In the genomic region with DNA sequence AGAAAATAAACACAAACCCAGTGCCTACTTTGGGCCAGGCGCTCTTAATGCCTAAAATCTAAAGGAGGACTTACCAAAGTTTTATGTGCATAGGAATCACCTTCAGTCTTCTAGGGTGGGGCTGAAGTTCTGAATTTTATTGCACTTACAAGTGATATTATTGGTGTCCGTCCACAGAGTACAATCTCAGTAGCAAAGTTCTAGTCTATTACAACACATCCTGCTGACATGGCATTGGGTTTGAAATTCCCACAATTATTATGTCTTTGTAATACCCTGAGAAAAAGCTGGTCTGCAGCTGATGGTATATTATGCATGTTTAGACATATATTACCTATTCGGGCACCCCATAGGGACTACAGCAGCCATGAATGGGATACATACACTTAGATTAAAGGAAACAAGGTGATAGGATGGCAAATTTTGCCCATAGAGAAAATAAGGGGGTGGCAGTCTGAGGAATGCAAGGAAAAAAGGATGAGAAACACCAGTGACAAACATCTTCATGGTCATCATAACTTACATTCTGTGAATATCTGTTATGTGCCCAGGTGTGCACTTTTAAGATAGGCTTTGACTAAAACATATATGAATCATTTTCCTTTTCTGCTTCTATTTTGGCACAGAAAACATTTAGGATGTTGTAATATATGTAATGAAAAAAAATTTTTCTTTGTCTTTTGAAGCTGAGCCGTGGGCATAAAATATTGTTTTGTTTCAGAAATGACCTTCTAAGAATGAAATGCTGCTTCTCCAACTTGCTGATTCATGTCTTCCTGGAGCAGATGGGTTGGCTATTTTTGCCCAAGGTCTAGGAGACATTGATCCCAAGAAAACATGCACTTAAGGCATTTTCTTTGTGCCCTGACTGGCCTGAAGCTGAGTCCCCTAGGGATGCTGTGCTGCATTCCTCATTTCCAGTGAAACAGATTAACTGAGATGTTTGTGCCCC, we compare ENCODE assay signal across 24 cellular contexts.
"Had no signal": no experiment of that assay in that cellular context is flagged by ENCODE, and none has a peak within 500 bp of the region (broad histone marks: within the 10 kb centered on the region; RNA-seq: fewer than 3 reads in every experiment).

No MANE protein-coding gene starts in this region.

- H3K4me2 ChIP-seq: hepatocyte, smooth muscle cell had no signal

- H2AFZ ChIP-seq: hepatocyte had no signal

- H3K27me3 ChIP-seq: adrenal gland, body of pancreas, hepatocyte, ovary, thyroid gland had no signal

- DNase-seq: activated CD4-positive, alpha-beta T cell treated with anti-CD3 and anti-CD28 coated beads for 36 hours; activated CD4-positive, alpha-beta T cell treated with anti-CD3 and anti-CD28 coated beads, Interleukin-2, amount 50 U/mL, for 4 hours; activated CD4-positive, CD25-positive, alpha-beta regulatory T cell; activated effector memory CD4-positive, alpha-beta T cell treated with anti-CD3 and anti-CD28 coated beads, Interleukin-2, amount 50 U/mL, for 16 hours; activated naive CD4-positive, alpha-beta T cell treated with anti-CD3 and anti-CD28 coated beads for 36 hours; activated naive CD8-positive, alpha-beta T cell treated with anti-CD3 and anti-CD28 coated beads for 36 hours; adrenal gland; aorta; body of pancreas; cortex of kidney; esophagus squamous epithelium; kidney; left colon; naive thymus-derived CD4-positive, alpha-beta T cell; ovary; stimulated activated CD4-positive, alpha-beta T cell treated with anti-CD3 and anti-CD28 coated beads, Interleukin-15, amount 100 ng/mL, for 24 hours; stimulated activated CD4-positive, alpha-beta T cell treated with anti-CD3 and anti-CD28 coated beads, Interleukin-2, amount 100 ng/mL, for 24 hours; stimulated activated naive B cell treated with anti-CD40 and anti-IgM and Interleukin-4, amounts not matched to agents 10 μg/mL and 1 μg/mL and 100 μg/mL, for 72 hours; stomach; thyroid gland had no signal

- FAIRE-seq: endothelial cell of umbilical vein had no signal

- H3K4me1 ChIP-seq: adrenal gland, body of pancreas, esophagus squamous epithelium, gastroesophageal sphincter, stomach, thyroid gland had no signal

- H3K79me2 ChIP-seq: hepatocyte had no signal

- H3K4me3 ChIP-seq: adrenal gland, body of pancreas, esophagus squamous epithelium, gastroesophageal sphincter, hepatocyte, ovary, smooth muscle cell, stomach, thyroid gland had no signal

- H3K9me3 ChIP-seq: adrenal gland, body of pancreas, esophagus squamous epithelium, gastroesophageal sphincter, ovary, stomach, thyroid gland had no signal

- H3K36me3 ChIP-seq: adrenal gland, esophagus squamous epithelium, gastroesophageal sphincter, ovary, stomach, thyroid gland had no signal

- H3K27ac ChIP-seq: adrenal gland, body of pancreas, esophagus squamous epithelium, gastroesophageal sphincter, hepatocyte, ovary, stomach, thyroid gland had no signal
